In genomic region chr1:66929999-66930822, GRCh38 we compare ENCODE assay signal across 8 cellular contexts. TPM values are rescaled to one million over a fixed set of nuclear protein-coding genes. Genes with fewer than 3 reads are reported as not detected.
DNase-seq lines count a peak whose midpoint lies in the region; ATAC-seq, FAIRE-seq and TF ChIP-seq lines count a peak whose summit lies in the region.

No MANE protein-coding gene starts in this region.

- peaks cover 40% of the 10 kb centered on the region for H4K20me1 ChIP-seq in smooth muscle cell (ENCODE audit: low read depth)

- CTCF ChIA-PET in WTC11 (lab: Charles Lee) = interaction anchor here (0.9 to 1.3 kb wide), 6 partner anchors 8 to 219 kb away, joined by 3 to 4 read pairs (median 4); no protein-coding TSS in a partner anchor

- peaks cover 79% of the 10 kb centered on the region for H3K79me2 ChIP-seq in smooth muscle cell (ENCODE audit: low read depth)

- peak; percentile 90 for DNase-seq in AG08396 (ENCODE audit: low spot score)
- DNase-seq in NCI-H2196 treated with DMSO at 0.1 percent for 48 hours (lab: John Stamatoyannopoulos, UW; ENCODE audit: unreplicated experiment) = peak; percentile 92
- peak; percentile 96 for DNase-seq in WTC11 (ENCODE audit: low spot score)
- peak; percentile 78 for DNase-seq in bronchial epithelial cell (ENCODE audit: low read depth)
- DNase-seq in immature natural killer cell = peak; percentile 94 to 95 (median 94)
- peak; percentile 84 for DNase-seq in smooth muscle cell (lab: John Stamatoyannopoulos, UW; ENCODE audit: unreplicated experiment)

- H3K4me3 ChIP-seq in bronchial epithelial cell (ENCODE audit: low read depth, low read length) (peak overlapping the region; percentile 62), smooth muscle cell (peak overlapping the region; percentile 98)

- H3K4me3 Mint-ChIP-seq in WTC11 (peak overlapping the region; percentile 94), immature natural killer cell (peak overlapping the region; percentile 91 to 98 (median 96))

- peaks cover 6% of the 10 kb centered on the region for H3F3A ChIP-seq in smooth muscle cell (ENCODE audit: low read depth)

- H3K36me3 ChIP-seq in bronchial epithelial cell (ENCODE audit: control insufficient read depth, insufficient read depth, low read length) (no peaks in the 10 kb centered on the region), smooth muscle cell (ENCODE audit: low read depth) (no peaks in the 10 kb centered on the region)

- peak overlapping the region; percentile 81 for H2AFZ ChIP-seq in smooth muscle cell (ENCODE audit: low read depth)

- no peaks in the 10 kb centered on the region for H3K27me3 ChIP-seq in bronchial epithelial cell (ENCODE audit: control insufficient read depth, insufficient read depth, low read length)
- H3K27me3 ChIP-seq in smooth muscle cell (ENCODE audit: low read depth) = no peaks in the 10 kb centered on the region

- H3K36me3 Mint-ChIP-seq in WTC11 = no peaks in the 10 kb centered on the region
- H3K36me3 Mint-ChIP-seq in immature natural killer cell = no peaks in the 10 kb centered on the region

- TF ChIP-seq CTCF in WTC11 (IDR thresholded peaks at IDR 0.05) = no peak
- peak; percentile 21 for TF ChIP-seq CTCF in bronchial epithelial cell (IDR thresholded peaks at IDR 0.05; ENCODE audit: insufficient read depth, low read length, severe bottlenecking)
- TF ChIP-seq CTCF in smooth muscle cell (IDR thresholded peaks at IDR 0.05; ENCODE audit: borderline replicate concordance, insufficient read depth, poor library complexity, severe bottlenecking) = peak; percentile 23

- H3K27me3 Mint-ChIP-seq in WTC11 (ENCODE audit: low read depth) = no peaks in the 10 kb centered on the region
- peaks cover 9 to 11% (median 9%) of the 10 kb centered on the region in 3 donors for H3K27me3 Mint-ChIP-seq in immature natural killer cell (ENCODE audit: low read depth in 3 of 3)

- H3K4me1 ChIP-seq in smooth muscle cell (ENCODE audit: low read depth) = peaks cover 34% of the 10 kb centered on the region

- peak overlapping the region; percentile 88 for H3K27ac ChIP-seq in smooth muscle cell (ENCODE audit: low read depth)

- WGBS in smooth muscle cell (ENCODE audit: low lambda C conversion rate) = 1% methylated on average over 38 of the region's 83 CpGs

- FAIRE-seq in bronchial epithelial cell (lab: Jason Lieb, UNC) = no peak

- ATAC-seq in GM18907 (IDR thresholded peaks at IDR 0.05; ENCODE audit: unreplicated experiment) (peak; percentile 75), HG03135 (IDR thresholded peaks at IDR 0.05; ENCODE audit: unreplicated experiment) (peak; percentile 67), WTC11 (peak; percentile 70)

- H3K27ac Mint-ChIP-seq in WTC11 (peak overlapping the region; percentile 90), immature natural killer cell (peak overlapping the region; percentile 90 to 97 (median 92))

- peak overlapping the region; percentile 93 for H3K4me2 ChIP-seq in smooth muscle cell

- H3K4me1 Mint-ChIP-seq in WTC11 = peaks cover 56% of the 10 kb centered on the region
- peaks cover 65 to 84% of the 10 kb centered on the region in 2 donors for H3K4me1 Mint-ChIP-seq in immature natural killer cell

- no peaks in the 10 kb centered on the region for H3K9me3 ChIP-seq in smooth muscle cell (replicated peaks; ENCODE audit: low read depth)

- POLR2A ChIA-PET in WTC11 (lab: Charles Lee) = interaction anchor here (0.6 to 1.0 kb wide), 5 partner anchors 8 to 502 kb away, joined by 3 read pairs; no protein-coding TSS in a partner anchor

- H3K9ac ChIP-seq in smooth muscle cell (ENCODE audit: low read depth) = peak overlapping the region; percentile 92

- H3K9me3 Mint-ChIP-seq in WTC11 (no peaks in the 10 kb centered on the region), immature natural killer cell (no peaks in the 10 kb centered on the region)

TF ChIP-seq in WTC11, 78 proteins besides CTCF, POLR2A, EP300 and RAD21 (continues in another document):
- no peak for TF ChIP-seq ATF2 (CRISPR knock-in tag; IDR thresholded peaks at IDR 0.05; ENCODE audit: borderline replicate concordance, low read depth)
- peak; percentile 98 for TF ChIP-seq ZNF416 (CRISPR knock-in tag; IDR thresholded peaks at IDR 0.05)
- TF ChIP-seq ZNF423 (CRISPR knock-in tag; IDR thresholded peaks at IDR 0.05) = peak; percentile 8; the same call in 1 of the 2 replicates
- no peak for TF ChIP-seq NR2C2 (CRISPR knock-in tag; IDR thresholded peaks at IDR 0.05)
- peak; percentile 43; the same call in 1 of the 2 replicates for TF ChIP-seq ERG (CRISPR knock-in tag; IDR thresholded peaks at IDR 0.05)
- TF ChIP-seq IRF2 (CRISPR knock-in tag; IDR thresholded peaks at IDR 0.05; ENCODE audit: borderline replicate concordance, low read depth) = no peak
- TF ChIP-seq KAT7 (CRISPR knock-in tag; IDR thresholded peaks at IDR 0.05; ENCODE audit: borderline replicate concordance) = 0 out of 2 replicates have a peak, but pooled peaks have one; percentile 79
- TF ChIP-seq ZNF219 (CRISPR knock-in tag; IDR thresholded peaks at IDR 0.05; ENCODE audit: borderline replicate concordance) = no peak
- TF ChIP-seq PRRX2 (CRISPR knock-in tag; IDR thresholded peaks at IDR 0.05) = peak; percentile 28; the same call in 1 of the 2 replicates
- no peak for TF ChIP-seq FOXJ3 (CRISPR knock-in tag; IDR thresholded peaks at IDR 0.05; ENCODE audit: borderline replicate concordance)
- no peak for TF ChIP-seq HMGA2 (CRISPR knock-in tag; IDR thresholded peaks at IDR 0.05)
- no peak for TF ChIP-seq ZSCAN18 (CRISPR knock-in tag; IDR thresholded peaks at IDR 0.05)
- no peak for TF ChIP-seq SOX15 (CRISPR knock-in tag; IDR thresholded peaks at IDR 0.05)
- TF ChIP-seq NFATC4 (CRISPR knock-in tag; IDR thresholded peaks at IDR 0.05) = no peak
- no peak for TF ChIP-seq RELA (CRISPR knock-in tag; IDR thresholded peaks at IDR 0.05; ENCODE audit: borderline replicate concordance)
- TF ChIP-seq ZNF396 (CRISPR knock-in tag; IDR thresholded peaks at IDR 0.05; ENCODE audit: borderline replicate concordance) = no peak
- TF ChIP-seq CREB1 (CRISPR knock-in tag; IDR thresholded peaks at IDR 0.05) = no peak
- no peak for TF ChIP-seq SMAD3 (CRISPR knock-in tag; IDR thresholded peaks at IDR 0.05; ENCODE audit: borderline replicate concordance)
- no peak for TF ChIP-seq ZMAT4 (CRISPR knock-in tag; IDR thresholded peaks at IDR 0.05)
- TF ChIP-seq ELF4 (CRISPR knock-in tag; IDR thresholded peaks at IDR 0.05; ENCODE audit: low read depth) = no peak
- TF ChIP-seq ESRRA (CRISPR knock-in tag; IDR thresholded peaks at IDR 0.05; ENCODE audit: borderline replicate concordance) = no peak

RNA-seq across cellular contexts. Expression of gene MIER1, which starts 5.4 kb away (rescaled TPM):
- total RNA-seq in WTC11 (2021) (30.0 to 31.0 TPM (median 30.4 TPM) in 3 replicates), bronchial epithelial cell (16.8 and 21.5 TPM in 2 replicates), smooth muscle cell (36.1 and 54.4 TPM in 2 replicates)
- polyA plus RNA-seq in immature natural killer cell (10 to 100 TPM; 24.0 to 48.7 (median 42.0) TPM), smooth muscle cell (17.4 and 25.5 TPM in 2 replicates)

RNA-seq across cellular contexts. Expression of gene DNAI4, which starts 5.6 kb away (rescaled TPM):
- 1.6 to 2.7 TPM (median 2.1 TPM) in 3 replicates for total RNA-seq in WTC11 (2021)
- 1.3 and 4.6 TPM in 2 replicates for total RNA-seq in bronchial epithelial cell
- polyA plus RNA-seq in immature natural killer cell = under 1 TPM in 2 of 3 donors, not detected in 1; 0.27 to 0.57 TPM
- 2.2 and 2.4 TPM in 2 replicates for total RNA-seq in smooth muscle cell
- polyA plus RNA-seq in smooth muscle cell = 0.63 and 3.9 TPM in 2 replicates

Comparison
In these comparisons a context has a peak if more than half of its experiments do, and no peak if none do; other contexts are left out.
1. Peak in every context shown above with its lines: DNase-seq, ATAC-seq, H3K4me3 ChIP-seq and H3K27ac ChIP-seq.